31 cellular contexts compared by ENCODE assay signal in the genomic region with DNA sequence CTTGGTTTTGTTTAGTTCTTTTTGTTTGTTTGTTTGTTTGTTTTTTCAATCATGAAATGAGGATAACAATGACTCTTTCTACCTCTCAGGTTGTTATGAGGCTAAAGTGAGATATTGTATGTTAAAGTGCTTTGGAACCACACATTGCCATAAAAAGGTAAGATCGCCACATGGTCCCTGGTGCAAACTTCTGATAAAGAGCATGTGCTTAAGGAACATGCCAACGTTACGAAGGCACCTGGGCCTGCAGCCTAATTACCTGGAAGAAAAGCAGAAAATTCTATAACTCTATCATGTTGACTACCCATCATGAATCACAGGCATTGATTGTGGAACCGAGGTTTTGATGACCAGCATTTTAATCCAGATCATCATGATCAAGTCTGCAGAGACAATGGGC.
"Had no signal": no experiment of that assay in that cellular context is flagged by ENCODE, and none has a peak within 500 bp of the region (broad histone marks: within the 10 kb centered on the region; RNA-seq: fewer than 3 reads in every experiment).

No MANE protein-coding gene starts in this region.

- H3K9me3 Mint-ChIP-seq: nephron; neural progenitor cell; stimulated activated naive CD8-positive, alpha-beta T cell treated with anti-CD3 and anti-CD28 coated beads, Interleukin-15, amount 100 ng/mL, for 72 hours; type B pancreatic cell had no signal

- H3K27ac ChIP-seq: neural progenitor cell, ovary, parathyroid adenoma, psoas muscle, skin epidermis, spleen, suprapubic skin, testis, tibial artery, transverse colon, upper lobe of right lung, uterus had no signal

- H3K9me3 ChIP-seq: ovary, psoas muscle, spleen, suprapubic skin, testis, tibial artery, transverse colon, upper lobe of right lung, uterus had no signal

- DNase-seq: natural killer cell; occipital lobe; ovary; posterior cingulate gyrus; psoas muscle; right cardiac atrium; spleen; stimulated activated CD4-positive, alpha-beta T cell treated with anti-CD3 and anti-CD28 coated beads, Interleukin-12 subunit alpha, Interleukin-12 subunit beta, amount 100 ng/mL, for 4 hours; stimulated activated CD4-positive, alpha-beta T cell treated with anti-CD3 and anti-CD28 coated beads, Interleukin-1b, Interleukin-23, amount 100 ng/mL, for 48 hours; stimulated activated CD4-positive, alpha-beta T cell treated with anti-CD3 and anti-CD28 coated beads, Interleukin-4, amount 100 ng/mL, for 1 hour; stimulated activated CD4-positive, alpha-beta T cell treated with anti-CD3 and anti-CD28 coated beads, Interleukin-4, amount 100 ng/mL, for 4 hours; stimulated activated CD8-positive, alpha-beta memory T cell treated with anti-CD3 and anti-CD28 coated beads, Interleukin-4, amount 100 ng/mL, for 48 hours; stimulated activated naive CD4-positive, alpha-beta T cell; stimulated activated naive CD8-positive, alpha-beta T cell treated with anti-CD3 and anti-CD28 coated beads, Interleukin-15, amount 100 ng/mL, for 72 hours; stimulated activated naive CD8-positive, alpha-beta T cell treated with anti-CD3 and anti-CD28 coated beads, Interleukin-15, Interleukin-2, amounts not matched to agents 100 U/mL and 50 U/mL, for 24 hours; substantia nigra; testis; tibial artery; transverse colon; upper lobe of right lung; uterus had no signal

- H3K4me3 ChIP-seq: neural progenitor cell, ovary, psoas muscle, skin epidermis, smooth muscle cell, spleen, suprapubic skin, testis, tibial artery, transverse colon, upper lobe of right lung, uterus had no signal

- H3K27me3 ChIP-seq: neural progenitor cell, ovary, suprapubic skin, testis, tibial artery, transverse colon, upper lobe of right lung, uterus had no signal

- H3K4me2 ChIP-seq: neural progenitor cell, smooth muscle cell had no signal

- H3K4me1 ChIP-seq: parathyroid adenoma, psoas muscle, spleen, suprapubic skin, testis, tibial artery, upper lobe of right lung, uterus had no signal

- H3K36me3 Mint-ChIP-seq: natural killer cell; stimulated activated memory B cell treated with anti-CD40 and anti-IgM and Interleukin-4, amounts not matched to agents 10 μg/mL and 1 μg/mL and 100 μg/mL, for 72 hours; type B pancreatic cell had no signal

- H3K9ac ChIP-seq: neural progenitor cell, parathyroid adenoma had no signal

- H3K4me3 Mint-ChIP-seq: natural killer cell; nephron; neural progenitor cell; stimulated activated memory B cell treated with anti-CD40 and anti-IgM and Interleukin-4, amounts not matched to agents 10 μg/mL and 1 μg/mL and 100 μg/mL, for 72 hours; stimulated activated naive CD8-positive, alpha-beta T cell treated with anti-CD3 and anti-CD28 coated beads, Interleukin-15, amount 100 ng/mL, for 72 hours; type B pancreatic cell had no signal

- H3K79me2 ChIP-seq: parathyroid adenoma had no signal

- H2AFZ ChIP-seq: neural progenitor cell, parathyroid adenoma had no signal

- H3K4me1 Mint-ChIP-seq: natural killer cell; nephron; stimulated activated naive CD8-positive, alpha-beta T cell treated with anti-CD3 and anti-CD28 coated beads, Interleukin-15, amount 100 ng/mL, for 72 hours had no signal

- ATAC-seq: natural killer cell; psoas muscle; right cardiac atrium; sciatic nerve; stimulated activated memory B cell treated with anti-CD40 and anti-IgM and Interleukin-4, amounts not matched to agents 10 μg/mL and 1 μg/mL and 100 μg/mL, for 72 hours; stimulated activated naive CD8-positive, alpha-beta T cell treated with anti-CD3 and anti-CD28 coated beads, Interleukin-15, amount 100 ng/mL, for 72 hours; stimulated activated naive CD8-positive, alpha-beta T cell treated with anti-CD3 and anti-CD28 coated beads, Interleukin-15, Interleukin-2, amounts not matched to agents 100 U/mL and 50 U/mL, for 24 hours; upper lobe of right lung had no signal

- H3K36me3 ChIP-seq: neural progenitor cell, ovary, spleen, suprapubic skin, tibial artery, transverse colon, upper lobe of right lung, uterus had no signal

- H3K27ac Mint-ChIP-seq: natural killer cell; nephron; neural progenitor cell; progenitor cell of endocrine pancreas; stimulated activated memory B cell treated with anti-CD40 and anti-IgM and Interleukin-4, amounts not matched to agents 10 μg/mL and 1 μg/mL and 100 μg/mL, for 72 hours; type B pancreatic cell had no signal
